In genomic region chr9:75889577-75889976, GRCh38 we compare ENCODE assay signal across 8 cellular contexts. TPM values are rescaled to one million over a fixed set of nuclear protein-coding genes. Genes with fewer than 3 reads are reported as not detected.
DNase-seq lines count a peak whose midpoint lies in the region; ATAC-seq and TF ChIP-seq lines count a peak whose summit lies in the region.

No MANE protein-coding gene starts in this region.

- H3K4me3 ChIP-seq in RWPE2 (ENCODE audit: severe bottlenecking) (peak overlapping the region; percentile 49), esophagus squamous epithelium (peak overlapping the region; percentile 69 to 95 (median 86))

- TF ChIP-seq CTCF in GM20000 (IDR thresholded peaks at IDR 0.05; ENCODE audit: extremely low read depth, missing control alignments) (no peak), RWPE2 (IDR thresholded peaks at IDR 0.05; ENCODE audit: poor library complexity, severe bottlenecking) (no peak), esophagus squamous epithelium (IDR thresholded peaks at IDR 0.05) (no peak), osteocyte (IDR thresholded peaks at IDR 0.05) (no peak), foreskin keratinocyte (conservative IDR thresholded peaks at IDR 0.05) (no peak)

- H3K27me3 ChIP-seq in RWPE2 (ENCODE audit: insufficient read depth, poor library complexity, severe bottlenecking) (peaks cover 32% of the 10 kb centered on the region), esophagus squamous epithelium (peaks cover 0 to 12% (median 0%) of the 10 kb centered on the region in 4 donors), foreskin keratinocyte (peaks cover 12% of the 10 kb centered on the region)

- no peaks in the 10 kb centered on the region for H3K36me3 ChIP-seq in RWPE2 (ENCODE audit: low read depth)
- no peaks in the 10 kb centered on the region for H3K36me3 ChIP-seq in esophagus squamous epithelium

- H3K9me3 ChIP-seq in RWPE2 (ENCODE audit: severe bottlenecking) (no peaks in the 10 kb centered on the region), esophagus squamous epithelium (no peaks in the 10 kb centered on the region)

- peak; percentile 28 for DNase-seq in GM20000 (ENCODE audit: low spot score)
- no peak for DNase-seq in RWPE2 (ENCODE audit: low spot score)
- DNase-seq in esophagus squamous epithelium (lab: John Stamatoyannopoulos, UW), result no peak
- no peak for DNase-seq in osteocyte (ENCODE audit: extremely low spot score, unreplicated experiment)
- no peak for DNase-seq in foreskin keratinocyte
- no peak for DNase-seq in germinal center (ENCODE audit: low spot score)
- no peak for DNase-seq in SIG-M5 treated with dmso at 0.1 percent for 504 hours (lab: John Stamatoyannopoulos, UW; ENCODE audit: unreplicated experiment)

- intact Hi-C loops in esophagus squamous epithelium (cut with DNase I), result no loop called here

- peak overlapping the region; percentile 82 for H3K4me3 Mint-ChIP-seq in osteocyte (ENCODE audit: unreplicated experiment)

- H3K27ac ChIP-seq in RWPE2 (ENCODE audit: poor library complexity, severe bottlenecking), result peak overlapping the region; percentile 20
- H3K27ac ChIP-seq in esophagus squamous epithelium, result peak overlapping the region; percentile 87 to 95 (median 94)
- no peak overlapping the region for H3K27ac ChIP-seq in foreskin keratinocyte

- peaks cover 31% of the 10 kb centered on the region for H3K4me1 Mint-ChIP-seq in osteocyte (ENCODE audit: unreplicated experiment)

- no peaks in the 10 kb centered on the region for H3K27me3 Mint-ChIP-seq in osteocyte (ENCODE audit: unreplicated experiment)

- no peak for TF ChIP-seq POLR2A in esophagus squamous epithelium (IDR thresholded peaks at IDR 0.05)

- H3K27ac Mint-ChIP-seq in osteocyte (ENCODE audit: unreplicated experiment), result peak overlapping the region; percentile 90

- WGBS in esophagus squamous epithelium, 2 donors, result 1 to 3% methylated on average over 7 of the region's 7 CpGs

- H3K36me3 Mint-ChIP-seq in osteocyte (ENCODE audit: unreplicated experiment), result no peaks in the 10 kb centered on the region

- H3K4me1 ChIP-seq in RWPE2 (ENCODE audit: insufficient read depth, poor library complexity, severe bottlenecking) (no peaks in the 10 kb centered on the region), esophagus squamous epithelium (peaks cover 6 to 45% (median 23%) of the 10 kb centered on the region in 3 donors), foreskin keratinocyte (peaks cover 4% of the 10 kb centered on the region)

- ATAC-seq in RWPE2 (ENCODE audit: low read depth) (peak; percentile 1; the same call in 1 of the 3 replicates), foreskin keratinocyte (no peak), GM18870 (IDR thresholded peaks at IDR 0.05; ENCODE audit: unreplicated experiment) (no peak)

- H3K9me3 Mint-ChIP-seq in osteocyte (ENCODE audit: unreplicated experiment), result no peaks in the 10 kb centered on the region

RNA-seq across cellular contexts. Expression of gene PCSK5, which starts 0.9 kb away (rescaled TPM):
- total RNA-seq in esophagus squamous epithelium (10 to 100 TPM in 3 of 4 donors, 1 to 10 TPM in 1; 8.4 to 33.8 (median 24.2) TPM), osteocyte (16.5 and 18.3 TPM in 2 replicates), foreskin keratinocyte (1.2 and 1.9 TPM in 2 replicates)
- 0.29 and 0.48 TPM in 2 replicates for polyA plus RNA-seq in foreskin keratinocyte
